In genomic region chr6:27297857-27298730, GRCh38 we compare ENCODE assay signal across 9 cellular contexts. TPM values are rescaled to one million over a fixed set of nuclear protein-coding genes. Genes with fewer than 3 reads are reported as not detected.
DNase-seq lines count a peak whose midpoint lies in the region; ATAC-seq and TF ChIP-seq lines count a peak whose summit lies in the region.
"Had no signal": no experiment of that assay in that cellular context is flagged by ENCODE, and none has a peak within 500 bp of the region (broad histone marks: within the 10 kb centered on the region; RNA-seq: fewer than 3 reads in every experiment).

No MANE protein-coding gene starts in this region.

- BruUV-seq in Caco-2 (replicated peaks; lab: Mats Ljungman, UMichigan), result no TSS peak

- no peaks in the 10 kb centered on the region for H3K36me3 ChIP-seq in Caco-2 (ENCODE audit: control insufficient read depth, insufficient read depth, low read length)

- H3K36me3 Mint-ChIP-seq in Caco-2 (ENCODE audit: insufficient read depth, unreplicated experiment), result peaks cover 33% of the 10 kb centered on the region

- POLR2A ChIA-PET in Caco-2 (lab: Charles Lee) (interaction anchor here (0.6 kb wide), 1 partner anchor 18 kb away, joined by 9 read pairs; no protein-coding TSS in a partner anchor), HEK293T (lab: Yijun Ruan, JAX) (interaction anchor here (0.7 to 1.0 kb wide), 2 partner anchors 12 to 110 kb away, joined by 3 read pairs; no protein-coding TSS in a partner anchor)

- no peak for ATAC-seq in GM18907 (IDR thresholded peaks at IDR 0.05; ENCODE audit: unreplicated experiment)
- no peak for ATAC-seq in GM18498 (IDR thresholded peaks at IDR 0.05; ENCODE audit: unreplicated experiment)

- peak overlapping the region; percentile 79 for H3K27ac Mint-ChIP-seq in Caco-2 (ENCODE audit: unreplicated experiment)

- H3K27me3 ChIP-seq in Caco-2 (replicated peaks; ENCODE audit: control insufficient read depth, insufficient read depth, low read length), result no peaks in the 10 kb centered on the region

- DNase-seq in Caco-2 (peak; percentile 67 to 71), HEK293T (ENCODE audit: extremely low spot score) (peak; percentile 36)
- DNase-seq in activated CD4-positive, CD25-positive, alpha-beta regulatory T cell (lab: John Stamatoyannopoulos, UW), result no peak
- no peak for DNase-seq in activated effector memory CD4-positive, alpha-beta T cell treated with anti-CD3 and anti-CD28 coated beads, Interleukin-2, amount 50 U/mL, for 16 hours

- TF ChIP-seq CTCF in Caco-2 (IDR thresholded peaks at IDR 0.05; ENCODE audit: insufficient read depth in 1 of 2, low read depth in 1 of 2, low read length in 1 of 2, severe bottlenecking in 1 of 2, unreplicated experiment in 1 of 2) (no peak), WI38 (IDR thresholded peaks at IDR 0.05; ENCODE audit: low read depth, low read length) (no peak)

- H3K9me3 ChIP-seq in Caco-2, result no peaks in the 10 kb centered on the region

- CTCF ChIA-PET in Caco-2 (lab: Charles Lee) (no interaction called here), HEK293T (lab: Yijun Ruan, JAX) (interaction anchor here (0.6 to 0.8 kb wide), 3 partner anchors 46 to 728 kb away, joined by 3 to 7 read pairs (median 3); no protein-coding TSS in a partner anchor)

- H3K4me3 ChIP-seq in Caco-2 (ENCODE audit: low read depth, low read length) (0 out of 2 replicates have a peak overlapping the region, but pooled peaks have one; percentile 5), WI38 (ENCODE audit: low read depth, low read length) (peak overlapping the region; percentile 9; the same call in 1 of the 2 replicates), iPS-11a (ENCODE audit: low read depth, low read length) (peak overlapping the region; percentile 78)

- H3K4me3 Mint-ChIP-seq in Caco-2 (ENCODE audit: unreplicated experiment), result peak overlapping the region; percentile 97

- intact Hi-C loops in Caco-2 (cut with micrococcal nuclease; ENCODE audit: unreplicated experiment), result loop anchor here (2.0 to 5.0 kb wide), 4 partner anchors 111 to 389 kb away; no protein-coding TSS in a partner anchor

- H3K4me1 ChIP-seq in Caco-2, result 0 out of 2 replicates have a peak, but pooled peaks cover 3% of the 10 kb centered on the region

- no peaks in the 10 kb centered on the region for H3K9me3 Mint-ChIP-seq in Caco-2 (ENCODE audit: unreplicated experiment)

- H3K27me3 Mint-ChIP-seq in Caco-2 (ENCODE audit: insufficient read depth, unreplicated experiment), result peaks cover 7% of the 10 kb centered on the region

- peaks cover 16% of the 10 kb centered on the region for H3K4me1 Mint-ChIP-seq in Caco-2 (ENCODE audit: low read depth, unreplicated experiment)

TF ChIP-seq in HEK293T, 16 proteins besides CTCF, POLR2A, EP300 and RAD21:
- TF ChIP-seq SUZ12 (IDR thresholded peaks at IDR 0.05) (no peak), L3MBTL2 (conservative IDR thresholded peaks at IDR 0.05) (peak; percentile 86), ARNT (IDR thresholded peaks at IDR 0.05) (no peak), TARDBP (IDR thresholded peaks at IDR 0.05) (peak; percentile 23; the same call in 1 of the 2 replicates)
TF ChIP-seq in HEK293T: peak in this region for 2.

RNA-seq across cellular contexts. Expression of gene POM121L2, which starts 14.0 kb away (rescaled TPM):
- not detected in 2 replicates for total RNA-seq in Caco-2 (2022)
- total RNA-seq: kidney epithelial cell had no signal

RNA-seq across cellular contexts. Expression of gene PRSS16, which starts 50.6 kb away (rescaled TPM):
- total RNA-seq in Caco-2 (2022), result 16.4 and 16.5 TPM in 2 replicates

Comparison
In these comparisons a context has a peak if more than half of its experiments do, and no peak if none do; other contexts are left out.
1. DNase-seq: peak in Caco-2 (2 of 2) and HEK293T (single experiment); none in activated CD4-positive, CD25-positive, alpha-beta regulatory T cell (0 of 4) and activated effector memory CD4-positive, alpha-beta T cell treated with anti-CD3 and anti-CD28 coated beads, Interleukin-2, amount 50 U/mL, for 16 hours (single experiment).
2. H3K4me3 ChIP-seq: peak in every context shown above with its lines; median percentile 78 in iPS-11a; 9 in WI38; 5 in Caco-2.